8 cellular contexts compared by ENCODE assay signal in genomic region chr17:49414622-49415350, GRCh38. TPM values are rescaled to one million over a fixed set of nuclear protein-coding genes. Genes with fewer than 3 reads are reported as not detected.
DNase-seq lines count a peak whose midpoint lies in the region; ATAC-seq and TF ChIP-seq lines count a peak whose summit lies in the region.

PHB1 (minus strand) TSS chr17:49414882; CDS start chr17:49413264, 1,618 bp downstream.

- H3K27ac ChIP-seq in KMS-11 (no peak within 1 kb of the TSS), Peyer's patch (peak within 1 kb of the TSS; percentile 11 to 73 (median 63)), esophagus muscularis mucosa (replicated peaks in 1 of 4) (peak within 1 kb of the TSS in 3 of 4 donors; percentile 58 to 72 (median 60))

- peak within 1 kb of the TSS; percentile 36; the same call in 1 of the 2 replicates for H3K9ac ChIP-seq in KMS-11

- peak within 1 kb of the TSS; percentile 89 for H3K4me2 ChIP-seq in KMS-11

- H3K4me1 ChIP-seq in KMS-11 (ENCODE audit: low read depth, poor library complexity, severe bottlenecking): peaks cover 15% of the 10 kb centered on the region
- H3K4me1 ChIP-seq in Peyer's patch: peaks cover 0 to 12% (median 9%) of the 10 kb centered on the region in 4 donors
- H3K4me1 ChIP-seq in esophagus muscularis mucosa: peaks cover 12 to 23% (median 19%) of the 10 kb centered on the region in 4 donors

- peaks cover 12% of the 10 kb centered on the region for H3K79me2 ChIP-seq in KMS-11 (ENCODE audit: insufficient read depth, low read depth)

- H3K36me3 ChIP-seq in KMS-11 (ENCODE audit: insufficient read depth): peaks cover 6% of the 10 kb centered on the region; the same call in 1 of the 2 replicates
- peaks cover 0 to 33% (median 0%) of the 10 kb centered on the region in 3 donors for H3K36me3 ChIP-seq in Peyer's patch
- peaks cover 21 to 35% (median 33%) of the 10 kb centered on the region in 4 donors for H3K36me3 ChIP-seq in esophagus muscularis mucosa

- H4K20me1 ChIP-seq in KMS-11 (ENCODE audit: insufficient read depth): no peaks in the 10 kb centered on the region

- H3K4me3 ChIP-seq in KMS-11 (IDR thresholded peaks at IDR 0.05; ENCODE audit: insufficient read depth, low read depth, low read length) (no peak within 1 kb of the TSS), Peyer's patch (peak within 1 kb of the TSS; percentile 63 to 91 (median 73)), esophagus muscularis mucosa (peak within 1 kb of the TSS; percentile 81 to 89 (median 87))

- peak in 1 of 2 donors; percentile 43 for TF ChIP-seq POLR2A in Peyer's patch (IDR thresholded peaks at IDR 0.05)
- no peak for TF ChIP-seq POLR2A in esophagus muscularis mucosa (IDR thresholded peaks at IDR 0.05; ENCODE audit: low read depth)

- TF ChIP-seq CTCF in KMS-11 (conservative IDR thresholded peaks at IDR 0.05; ENCODE audit: low read depth, low read length) (no peak), Peyer's patch (IDR thresholded peaks at IDR 0.05) (no peak), esophagus muscularis mucosa (IDR thresholded peaks at IDR 0.05) (no peak)

- intact Hi-C loops in esophagus muscularis mucosa (cut with DNase I): loop anchor here (10.0 kb wide), 1 partner anchor 290 kb away; the partner anchor contains the start of gene SLC35B1

- TF ChIP-seq EP300 in esophagus muscularis mucosa (IDR thresholded peaks at IDR 0.05): no peak

- H3K27me3 ChIP-seq in KMS-11 (ENCODE audit: insufficient read depth, low read depth): no peaks in the 10 kb centered on the region
- H3K27me3 ChIP-seq in Peyer's patch: no peaks in the 10 kb centered on the region
- no peaks in the 10 kb centered on the region for H3K27me3 ChIP-seq in esophagus muscularis mucosa

- H2AFZ ChIP-seq in KMS-11 (ENCODE audit: low read depth): peak within 1 kb of the TSS; percentile 66

- peak; percentile 97 for ATAC-seq in GM21737 (IDR thresholded peaks at IDR 0.05; ENCODE audit: unreplicated experiment)

- peak; percentile 99 for DNase-seq in DMS53 treated with DMSO at 0.1 percent for 48 hours (lab: John Stamatoyannopoulos, UW; ENCODE audit: unreplicated experiment)
- DNase-seq in Peyer's patch: peak; percentile 94 to 98 (median 94)
- peak; percentile 94 for DNase-seq in activated T-cell treated with anti-CD3 and anti-CD28 coated beads, Interleukin-2, amount 50 U/mL, for 48 hours
- peak; percentile 98 for DNase-seq in esophagus muscularis mucosa (ENCODE audit: extremely low spot score)
- peak; percentile 99 for DNase-seq in myocyte (ENCODE audit: low read depth)
- peak; percentile 86 to 93 for DNase-seq in stimulated activated CD8-positive, alpha-beta memory T cell treated with anti-CD3 and anti-CD28 coated beads, Interleukin-7, amount 100 ng/mL, for 48 hours (ENCODE audit: extremely low read depth in 1 of 2, low read depth in 1 of 2)

- H3K9me3 ChIP-seq in Peyer's patch (no peaks in the 10 kb centered on the region), esophagus muscularis mucosa (no peaks in the 10 kb centered on the region)

- WGBS in esophagus muscularis mucosa: under 1% methylated on average over 29 of the region's 30 CpGs

RNA-seq across cellular contexts. Expression of gene PHB1, which starts in this region (rescaled TPM):
- total RNA-seq in Peyer's patch: 10 to 100 TPM; 59.5 to 75.9 (median 69.9) TPM
- 100 to 1,000 TPM in 1 of 4 donors, 10 to 100 TPM in 3; 75.6 to 101 (median 95.6) TPM for total RNA-seq in esophagus muscularis mucosa
- total RNA-seq in myocyte: 128 and 153 TPM in 2 replicates
- polyA plus RNA-seq in myocyte (2012): 217 TPM
